Comparison of ENCODE assay signal across 1 cellular context in genomic region chr6:116762235-116762634, GRCh38.
TF ChIP-seq lines count a peak whose summit lies in the region.

No MANE protein-coding gene starts in this region.

TF ChIP-seq in HepG2, 621 proteins besides CTCF, POLR2A, EP300 and RAD21:
- TF ChIP-seq SETDB1 (CRISPR knock-in tag; IDR thresholded peaks at IDR 0.05; ENCODE audit: borderline replicate concordance) (no peak), ZNF292 (CRISPR knock-in tag; IDR thresholded peaks at IDR 0.05; ENCODE audit: borderline replicate concordance, low read depth) (no peak), NFE2L2 (IDR thresholded peaks at IDR 0.05; ENCODE audit: low read length) (peak; percentile 20; the same call in 1 of the 2 replicates)
